1 cellular context compared by ENCODE assay signal in genomic region chr7:133081119-133081604, GRCh38.
A peak's percentile ranks its signal among the peaks of the same experiment; 100 is the strongest.
TF ChIP-seq lines count a peak whose summit lies in the region.

No MANE protein-coding gene starts in this region.

TF ChIP-seq in K562, 482 proteins besides CTCF, POLR2A, EP300 and RAD21 (continued from another document and continues in another):
- TF ChIP-seq TAL1 (IDR thresholded peaks at IDR 0.05) (peak; percentile 69; the same call in 1 of the 2 replicates), JUND (IDR thresholded peaks at IDR 0.05; ENCODE audit: borderline replicate concordance, low read depth, low read length) (peak; percentile 19; the same call in 1 of the 2 replicates), JUND (tag; IDR thresholded peaks at IDR 0.05; ENCODE audit: borderline replicate concordance, low read depth, low read length) (no peak), CBX2 (IDR thresholded peaks at IDR 0.05; ENCODE audit: insufficient read depth, low read length, poor library complexity, severe bottlenecking) (no peak), DPF2 (IDR thresholded peaks at IDR 0.05) (peak; percentile 67), NCOR1 (IDR thresholded peaks at IDR 0.05) (peak; percentile 70), ZNF311 (CRISPR knock-in tag; IDR thresholded peaks at IDR 0.05) (no peak), SLC30A9 (CRISPR knock-in tag; IDR thresholded peaks at IDR 0.05) (no peak), VEZF1 (CRISPR knock-in tag; IDR thresholded peaks at IDR 0.05) (peak; percentile 52), KDM5B (IDR thresholded peaks at IDR 0.05; ENCODE audit: insufficient replicate concordance, low read depth, low read length) (peak; percentile 8), TRIM24 (IDR thresholded peaks at IDR 0.05) (peak; percentile 9 to 23; a peak in 1 of 4 replicates), CBX1 (IDR thresholded peaks at IDR 0.05; ENCODE audit: low read depth) (peak; percentile 20; the same call in 1 of the 2 replicates), SIN3A (IDR thresholded peaks at IDR 0.05; ENCODE audit: borderline replicate concordance in 2 of 2, control insufficient read depth in 1 of 2, low read depth in 2 of 2, low read length in 2 of 2) (peak; percentile 15 to 24; a peak in 1 of 4 replicates), SMAD1 (IDR thresholded peaks at IDR 0.05; ENCODE audit: low read depth, low read length, partially characterized antibody) (no peak), BCOR (IDR thresholded peaks at IDR 0.05) (peak; percentile 84), XRCC5 (IDR thresholded peaks at IDR 0.05; ENCODE audit: low read depth, low read length) (0 out of 2 replicates have a peak, but pooled peaks have one; percentile 10), NFIC (IDR thresholded peaks at IDR 0.05) (peak; percentile 74), MAZ (CRISPR knock-in tag; conservative IDR thresholded peaks at IDR 0.05 in 1 of 2, IDR thresholded peaks at IDR 0.05 in 1 of 2) (0 out of 4 replicates have a peak, but pooled peaks of 1 of the 2 experiments have one; percentile 7), TAF1 (IDR thresholded peaks at IDR 0.05; ENCODE audit: control insufficient read depth, extremely low read depth, insufficient read depth, low read length, severe bottlenecking) (peak; percentile 65), CREB1 (IDR thresholded peaks at IDR 0.05) (peak; percentile 42; the same call in 1 of the 2 replicates), CREB1 (CRISPR knock-in tag; IDR thresholded peaks at IDR 0.05) (no peak), NRF1 (conservative IDR thresholded peaks at IDR 0.05 in 1 of 2, IDR thresholded peaks at IDR 0.05 in 1 of 2) (peak in 1 of 2 experiments; percentile 30; a peak in 2 of 4 replicates), LEF1 (IDR thresholded peaks at IDR 0.05) (0 out of 2 replicates have a peak, but pooled peaks have one; percentile 16), ARID1B (IDR thresholded peaks at IDR 0.05) (peak; percentile 70), PML (IDR thresholded peaks at IDR 0.05; ENCODE audit: low read length) (0 out of 2 replicates have a peak, but pooled peaks have one; percentile 31), ZNF609 (CRISPR knock-in tag; IDR thresholded peaks at IDR 0.05; ENCODE audit: borderline replicate concordance) (no peak), POLR2G (IDR thresholded peaks at IDR 0.05; ENCODE audit: low read depth, low read length) (no peak), MYC (IDR thresholded peaks at IDR 0.05; ENCODE audit: low read depth, low read length) (no peak), MYC (CRISPR knock-in tag; IDR thresholded peaks at IDR 0.05; ENCODE audit: borderline replicate concordance, low read depth) (no peak), CSDE1 (IDR thresholded peaks at IDR 0.05) (no peak), TEAD2 (tag; IDR thresholded peaks at IDR 0.05) (0 out of 2 replicates have a peak, but pooled peaks have one; percentile 34), FOXK2 (conservative IDR thresholded peaks at IDR 0.05 in 1 of 2, IDR thresholded peaks at IDR 0.05 in 1 of 2; ENCODE audit: low read depth in 2 of 2) (0 out of 4 replicates have a peak, but pooled peaks of 1 of the 2 experiments have one; percentile 18), SMARCA5 (IDR thresholded peaks at IDR 0.05) (0 out of 2 replicates have a peak, but pooled peaks have one; percentile 79), KHSRP (IDR thresholded peaks at IDR 0.05) (no peak), HNRNPL (IDR thresholded peaks at IDR 0.05; ENCODE audit: low read depth, low read length) (no peak), CBX3 (IDR thresholded peaks at IDR 0.05; ENCODE audit: borderline replicate concordance in 1 of 2, low read length in 2 of 2) (peak in 1 of 2 experiments; percentile 8; a peak in 1 of 3 replicates), NUFIP1 (IDR thresholded peaks at IDR 0.05; ENCODE audit: partially characterized antibody) (peak; percentile 61), ZNF449 (CRISPR knock-in tag; IDR thresholded peaks at IDR 0.05) (no peak), SMARCE1 (IDR thresholded peaks at IDR 0.05) (peak; percentile 38; the same call in 1 of the 2 replicates), ZNF324 (CRISPR knock-in tag; IDR thresholded peaks at IDR 0.05) (no peak), TAF9B (IDR thresholded peaks at IDR 0.05; ENCODE audit: partially characterized antibody) (peak; percentile 23), CC2D1A (IDR thresholded peaks at IDR 0.05) (peak; percentile 28; the same call in 1 of the 2 replicates), CBFA2T3 (IDR thresholded peaks at IDR 0.05) (peak; percentile 86), SMC3 (conservative IDR thresholded peaks at IDR 0.05; ENCODE audit: insufficient read depth, low read depth, low read length) (no peak), TEAD4 (IDR thresholded peaks at IDR 0.05; ENCODE audit: low read length) (peak; percentile 57; the same call in 1 of the 2 replicates), TEAD4 (CRISPR knock-in tag; IDR thresholded peaks at IDR 0.05; ENCODE audit: borderline replicate concordance) (no peak), ZNF133 (CRISPR knock-in tag; IDR thresholded peaks at IDR 0.05) (no peak), ZNF699 (CRISPR knock-in tag; IDR thresholded peaks at IDR 0.05; ENCODE audit: insufficient replicate concordance) (no peak), ZBTB17 (CRISPR knock-in tag; IDR thresholded peaks at IDR 0.05) (no peak), ZNF263 (CRISPR knock-in tag; IDR thresholded peaks at IDR 0.05; ENCODE audit: borderline replicate concordance) (peak; percentile 71), ZEB2 (IDR thresholded peaks at IDR 0.05) (0 out of 2 replicates have a peak, but pooled peaks have one; percentile 20), BMI1 (IDR thresholded peaks at IDR 0.05; ENCODE audit: low read length) (0 out of 2 replicates have a peak, but pooled peaks have one; percentile 29), ZNF274 (IDR thresholded peaks at IDR 0.05; ENCODE audit: borderline replicate concordance, low read depth, low read length) (peak; percentile 42; the same call in 1 of the 2 replicates), PRPF4 (IDR thresholded peaks at IDR 0.05; ENCODE audit: insufficient read depth, low read depth, low read length, poor library complexity, severe bottlenecking) (no peak), ZNF347 (CRISPR knock-in tag; IDR thresholded peaks at IDR 0.05; ENCODE audit: low read depth) (no peak), CBFA2T2 (conservative IDR thresholded peaks at IDR 0.05) (peak; percentile 75), ELF2 (CRISPR knock-in tag; IDR thresholded peaks at IDR 0.05) (peak; percentile 49; the same call in 1 of the 2 replicates), FOXM1 (IDR thresholded peaks at IDR 0.05; ENCODE audit: low read depth) (no peak), FOXM1 (CRISPR knock-in tag; IDR thresholded peaks at IDR 0.05; ENCODE audit: low read depth) (no peak), DEAF1 (CRISPR knock-in tag; IDR thresholded peaks at IDR 0.05) (no peak), SRSF3 (IDR thresholded peaks at IDR 0.05; ENCODE audit: insufficient read depth, low read length) (no peak), ZNF695 (CRISPR knock-in tag; IDR thresholded peaks at IDR 0.05) (no peak), FOXJ2 (tag; IDR thresholded peaks at IDR 0.05) (0 out of 2 replicates have a peak, but pooled peaks have one; percentile 58), PKNOX1 (IDR thresholded peaks at IDR 0.05) (peak; percentile 41), NFE2 (IDR thresholded peaks at IDR 0.05; ENCODE audit: low read depth) (peak; percentile 80), CREM (IDR thresholded peaks at IDR 0.05; ENCODE audit: low read depth) (0 out of 2 replicates have a peak, but pooled peaks have one; percentile 42)
- TF ChIP-seq, protein P1, sequence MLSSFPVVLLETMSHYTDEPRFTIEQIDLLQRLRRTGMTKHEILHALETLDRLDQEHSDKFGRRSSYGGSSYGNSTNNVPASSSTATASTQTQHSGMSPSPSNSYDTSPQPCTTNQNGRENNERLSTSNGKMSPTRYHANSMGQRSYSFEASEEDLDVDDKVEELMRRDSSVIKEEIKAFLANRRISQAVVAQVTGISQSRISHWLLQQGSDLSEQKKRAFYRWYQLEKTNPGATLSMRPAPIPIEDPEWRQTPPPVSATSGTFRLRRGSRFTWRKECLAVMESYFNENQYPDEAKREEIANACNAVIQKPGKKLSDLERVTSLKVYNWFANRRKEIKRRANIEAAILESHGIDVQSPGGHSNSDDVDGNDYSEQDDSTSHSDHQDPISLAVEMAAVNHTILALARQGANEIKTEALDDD (IDR thresholded peaks at IDR 0.05), result peak; percentile 51; the same call in 1 of the 2 replicates
- TF ChIP-seq, protein P2, sequence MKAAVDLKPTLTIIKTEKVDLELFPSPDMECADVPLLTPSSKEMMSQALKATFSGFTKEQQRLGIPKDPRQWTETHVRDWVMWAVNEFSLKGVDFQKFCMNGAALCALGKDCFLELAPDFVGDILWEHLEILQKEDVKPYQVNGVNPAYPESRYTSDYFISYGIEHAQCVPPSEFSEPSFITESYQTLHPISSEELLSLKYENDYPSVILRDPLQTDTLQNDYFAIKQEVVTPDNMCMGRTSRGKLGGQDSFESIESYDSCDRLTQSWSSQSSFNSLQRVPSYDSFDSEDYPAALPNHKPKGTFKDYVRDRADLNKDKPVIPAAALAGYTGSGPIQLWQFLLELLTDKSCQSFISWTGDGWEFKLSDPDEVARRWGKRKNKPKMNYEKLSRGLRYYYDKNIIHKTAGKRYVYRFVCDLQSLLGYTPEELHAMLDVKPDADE (conservative IDR thresholded peaks at IDR 0.05; ENCODE audit: control insufficient read depth, low read depth, low read length), result peak; percentile 27; the same call in 1 of the 2 replicates
